28 cellular contexts compared by ENCODE assay signal in the genomic region with DNA sequence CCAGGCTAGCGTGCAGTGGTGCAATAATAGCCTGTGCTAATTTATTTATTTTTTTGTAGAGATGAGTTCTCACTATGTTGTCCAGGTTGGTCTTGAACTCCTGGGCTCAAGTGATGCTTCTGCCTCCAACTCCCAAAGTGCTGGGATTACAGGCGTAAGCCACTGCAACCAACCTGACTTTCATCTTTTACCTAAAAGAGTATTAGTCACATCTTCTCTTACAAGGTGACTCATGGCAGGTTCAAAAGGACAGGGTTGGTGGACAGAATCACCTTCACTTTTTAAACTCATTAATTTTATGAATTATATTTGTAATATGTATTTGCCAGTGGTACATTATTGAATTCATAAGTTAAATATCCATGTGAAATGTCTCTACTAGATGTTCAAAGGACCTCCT.
"Had no signal": no experiment of that assay in that cellular context is flagged by ENCODE, and none has a peak within 500 bp of the region (broad histone marks: within the 10 kb centered on the region; RNA-seq: fewer than 3 reads in every experiment).

No MANE protein-coding gene starts in this region.

- H3K36me3 ChIP-seq: adrenal gland, Peyer's patch had no signal

- H3K4me1 ChIP-seq: adrenal gland, Peyer's patch had no signal

- H3K36me3 Mint-ChIP-seq: activated CD4-positive, alpha-beta memory T cell treated with anti-CD3 and anti-CD28 coated beads for 36 hours; activated naive CD8-positive, alpha-beta T cell treated with anti-CD3 and anti-CD28 coated beads, Interleukin-2, amount 10 ng/mL, durations not matched to agents 7 days and 5 days had no signal

- H3K4me3 ChIP-seq: adrenal gland, Peyer's patch had no signal

- H3K27me3 ChIP-seq: adrenal gland, Peyer's patch had no signal

- H3K27ac ChIP-seq: adrenal gland, Peyer's patch, RWPE1 had no signal

- H3K9me3 Mint-ChIP-seq: activated naive CD8-positive, alpha-beta T cell treated with anti-CD3 and anti-CD28 coated beads, Interleukin-2, amount 10 ng/mL, durations not matched to agents 7 days and 5 days had no signal

- H3K4me3 Mint-ChIP-seq: activated CD4-positive, alpha-beta memory T cell treated with anti-CD3 and anti-CD28 coated beads for 36 hours; activated CD4-positive, alpha-beta T cell treated with anti-CD3 and anti-CD28 coated beads, Interleukin-2, amount 10 ng/mL, durations not matched to agents 7 days and 5 days; activated naive CD4-positive, alpha-beta T cell treated with anti-CD3 and anti-CD28 coated beads for 36 hours; activated naive CD8-positive, alpha-beta T cell treated with anti-CD3 and anti-CD28 coated beads, Interleukin-2, amount 10 ng/mL, durations not matched to agents 7 days and 5 days; activated T-cell treated with anti-CD3 and anti-CD28 coated beads, Interleukin-2, amount 50 U/mL, for 4 hours; T-helper 17 cell; WTC11 had no signal

- DNase-seq: activated CD4-positive, alpha-beta memory T cell treated with anti-CD3 and anti-CD28 coated beads for 36 hours; activated CD4-positive, alpha-beta T cell treated with anti-CD3 and anti-CD28 coated beads, Interleukin-2, amount 10 ng/mL, durations not matched to agents 7 days and 5 days; activated CD4-positive, CD25-positive, alpha-beta regulatory T cell treated with anti-CD3 and anti-CD28 coated beads, Interleukin-2, amount 50 U/mL, for 72 hours; activated CD8-positive, alpha-beta memory T cell treated with anti-CD3 and anti-CD28 coated beads for 24 hours; activated gamma-delta T cell; activated naive CD4-positive, alpha-beta T cell treated with anti-CD3 and anti-CD28 coated beads for 36 hours; activated naive CD8-positive, alpha-beta T cell treated with anti-CD3 and anti-CD28 coated beads, Interleukin-2, amount 10 ng/mL, durations not matched to agents 7 days and 5 days; activated T-cell treated with anti-CD3 and anti-CD28 coated beads, Interleukin-2, amount 50 U/mL, for 4 hours; adrenal gland; anterior cingulate cortex; central memory CD4-positive, alpha-beta T cell; MM.1S; NCI-H1105 treated with DMSO at 0.1 percent for 48 hours; NCI-H1436 treated with DMSO at 0.1 percent for 48 hours; NCI-H187; NCI-H2081; NCI-H2171; NCI-H226; NCI-H526; NCI-H774; NK-92 treated with Interleukin-12 subunit alpha and Interleukin-12 subunit beta, amount 100 ng/mL, for 24 hours; OCI-M1; Peyer's patch; SHP77 treated with DMSO at 0.1 percent for 48 hours; T-helper 17 cell; T-helper 9 cell had no signal

- H3K27me3 Mint-ChIP-seq: activated CD4-positive, alpha-beta memory T cell treated with anti-CD3 and anti-CD28 coated beads for 36 hours; T-helper 17 cell had no signal

- H3K9me3 ChIP-seq: adrenal gland, Peyer's patch had no signal

- H3K4me1 Mint-ChIP-seq: activated CD4-positive, alpha-beta T cell treated with anti-CD3 and anti-CD28 coated beads, Interleukin-2, amount 10 ng/mL, durations not matched to agents 7 days and 5 days; activated naive CD8-positive, alpha-beta T cell treated with anti-CD3 and anti-CD28 coated beads, Interleukin-2, amount 10 ng/mL, durations not matched to agents 7 days and 5 days; T-helper 17 cell had no signal

- ATAC-seq: activated T-cell treated with anti-CD3 and anti-CD28 coated beads, Interleukin-2, amount 50 U/mL, for 4 hours; T-helper 17 cell; WTC11 had no signal

- H3K27ac Mint-ChIP-seq: activated CD4-positive, alpha-beta memory T cell treated with anti-CD3 and anti-CD28 coated beads for 36 hours; activated CD4-positive, alpha-beta T cell treated with anti-CD3 and anti-CD28 coated beads, Interleukin-2, amount 10 ng/mL, durations not matched to agents 7 days and 5 days; activated naive CD4-positive, alpha-beta T cell treated with anti-CD3 and anti-CD28 coated beads for 36 hours; activated naive CD8-positive, alpha-beta T cell treated with anti-CD3 and anti-CD28 coated beads, Interleukin-2, amount 10 ng/mL, durations not matched to agents 7 days and 5 days; T-helper 17 cell; WTC11 had no signal
